ENCODE assay signal across 1 cellular context in the genomic region with DNA sequence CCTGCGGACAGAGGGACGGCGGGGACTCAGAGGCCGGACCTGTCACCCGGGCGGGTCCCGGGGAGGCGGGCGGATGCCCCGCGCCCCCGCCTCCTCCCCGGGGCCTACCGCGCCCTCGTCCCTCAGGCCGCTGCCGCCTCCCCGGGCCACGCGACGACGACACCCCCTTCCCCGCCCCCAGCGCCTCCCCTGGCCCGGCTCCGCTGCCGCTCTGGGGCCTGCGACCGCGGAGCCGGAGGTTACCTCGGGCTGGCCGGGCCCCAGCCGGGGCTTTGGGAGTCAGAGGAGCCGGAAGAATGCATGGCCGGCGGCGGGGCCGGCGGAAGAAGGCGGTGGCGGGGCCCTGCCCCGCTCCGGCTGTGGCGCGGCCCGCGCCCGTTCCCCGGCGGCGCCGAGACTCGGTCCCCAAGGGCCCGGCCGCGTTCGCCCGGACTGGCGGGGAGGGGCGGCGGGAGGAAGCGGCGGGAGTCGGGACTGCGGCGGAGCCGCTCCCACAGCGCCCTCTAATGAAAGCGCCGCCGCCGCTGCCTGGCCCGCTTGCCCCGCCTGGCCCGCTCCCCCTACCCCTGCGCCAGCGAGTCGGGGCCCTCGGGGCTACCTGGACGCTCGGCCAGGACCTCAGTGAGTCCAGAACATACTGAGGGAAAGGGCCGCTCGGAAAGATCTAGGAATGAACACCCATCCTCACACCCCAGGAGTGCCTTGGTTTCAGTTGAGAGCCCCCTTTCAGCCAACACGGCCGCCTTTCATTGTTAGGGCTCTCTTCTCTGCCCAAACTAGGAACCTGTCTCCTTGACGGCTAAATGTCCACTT.
TF ChIP-seq lines count a peak whose summit lies in the region.

A gene with protein sequence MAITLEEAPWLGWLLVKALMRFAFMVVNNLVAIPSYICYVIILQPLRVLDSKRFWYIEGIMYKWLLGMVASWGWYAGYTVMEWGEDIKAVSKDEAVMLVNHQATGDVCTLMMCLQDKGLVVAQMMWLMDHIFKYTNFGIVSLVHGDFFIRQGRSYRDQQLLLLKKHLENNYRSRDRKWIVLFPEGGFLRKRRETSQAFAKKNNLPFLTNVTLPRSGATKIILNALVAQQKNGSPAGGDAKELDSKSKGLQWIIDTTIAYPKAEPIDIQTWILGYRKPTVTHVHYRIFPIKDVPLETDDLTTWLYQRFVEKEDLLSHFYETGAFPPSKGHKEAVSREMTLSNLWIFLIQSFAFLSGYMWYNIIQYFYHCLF (minus strand): TSS at position 434 of the 813 bp plus-strand sequence. CDS start 1,467 bp downstream, outside the sequence.

TF ChIP-seq in HCT116, 20 proteins besides CTCF, POLR2A, EP300 and RAD21 (continued from another document):
- TF ChIP-seq, protein P1, sequence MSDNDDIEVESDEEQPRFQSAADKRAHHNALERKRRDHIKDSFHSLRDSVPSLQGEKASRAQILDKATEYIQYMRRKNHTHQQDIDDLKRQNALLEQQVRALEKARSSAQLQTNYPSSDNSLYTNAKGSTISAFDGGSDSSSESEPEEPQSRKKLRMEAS (IDR thresholded peaks at IDR 0.05) = peak; percentile 35
- TF ChIP-seq SP1 (IDR thresholded peaks at IDR 0.05; ENCODE audit: low read depth) (no peak), EZH2 (IDR thresholded peaks at IDR 0.05) (no peak), CEBPB (IDR thresholded peaks at IDR 0.05; ENCODE audit: low read depth) (no peak), CBX3 (IDR thresholded peaks at IDR 0.05; ENCODE audit: low read depth) (no peak)
- TF ChIP-seq, protein P2, sequence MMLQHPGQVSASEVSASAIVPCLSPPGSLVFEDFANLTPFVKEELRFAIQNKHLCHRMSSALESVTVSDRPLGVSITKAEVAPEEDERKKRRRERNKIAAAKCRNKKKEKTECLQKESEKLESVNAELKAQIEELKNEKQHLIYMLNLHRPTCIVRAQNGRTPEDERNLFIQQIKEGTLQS (IDR thresholded peaks at IDR 0.05) = no peak
- TF ChIP-seq, protein P3, sequence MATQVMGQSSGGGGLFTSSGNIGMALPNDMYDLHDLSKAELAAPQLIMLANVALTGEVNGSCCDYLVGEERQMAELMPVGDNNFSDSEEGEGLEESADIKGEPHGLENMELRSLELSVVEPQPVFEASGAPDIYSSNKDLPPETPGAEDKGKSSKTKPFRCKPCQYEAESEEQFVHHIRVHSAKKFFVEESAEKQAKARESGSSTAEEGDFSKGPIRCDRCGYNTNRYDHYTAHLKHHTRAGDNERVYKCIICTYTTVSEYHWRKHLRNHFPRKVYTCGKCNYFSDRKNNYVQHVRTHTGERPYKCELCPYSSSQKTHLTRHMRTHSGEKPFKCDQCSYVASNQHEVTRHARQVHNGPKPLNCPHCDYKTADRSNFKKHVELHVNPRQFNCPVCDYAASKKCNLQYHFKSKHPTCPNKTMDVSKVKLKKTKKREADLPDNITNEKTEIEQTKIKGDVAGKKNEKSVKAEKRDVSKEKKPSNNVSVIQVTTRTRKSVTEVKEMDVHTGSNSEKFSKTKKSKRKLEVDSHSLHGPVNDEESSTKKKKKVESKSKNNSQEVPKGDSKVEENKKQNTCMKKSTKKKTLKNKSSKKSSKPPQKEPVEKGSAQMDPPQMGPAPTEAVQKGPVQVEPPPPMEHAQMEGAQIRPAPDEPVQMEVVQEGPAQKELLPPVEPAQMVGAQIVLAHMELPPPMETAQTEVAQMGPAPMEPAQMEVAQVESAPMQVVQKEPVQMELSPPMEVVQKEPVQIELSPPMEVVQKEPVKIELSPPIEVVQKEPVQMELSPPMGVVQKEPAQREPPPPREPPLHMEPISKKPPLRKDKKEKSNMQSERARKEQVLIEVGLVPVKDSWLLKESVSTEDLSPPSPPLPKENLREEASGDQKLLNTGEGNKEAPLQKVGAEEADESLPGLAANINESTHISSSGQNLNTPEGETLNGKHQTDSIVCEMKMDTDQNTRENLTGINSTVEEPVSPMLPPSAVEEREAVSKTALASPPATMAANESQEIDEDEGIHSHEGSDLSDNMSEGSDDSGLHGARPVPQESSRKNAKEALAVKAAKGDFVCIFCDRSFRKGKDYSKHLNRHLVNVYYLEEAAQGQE (IDR thresholded peaks at IDR 0.05; ENCODE audit: low read depth) = no peak
